In genomic region chr3:189132125-189132744, GRCh38 we compare ENCODE assay signal across 9 cellular contexts. TPM values are rescaled to one million over a fixed set of nuclear protein-coding genes. Genes with fewer than 3 reads are reported as not detected.
DNase-seq lines count a peak whose midpoint lies in the region; ATAC-seq and TF ChIP-seq lines count a peak whose summit lies in the region.
"Had no signal": no experiment of that assay in that cellular context is flagged by ENCODE, and none has a peak within 500 bp of the region (broad histone marks: within the 10 kb centered on the region; RNA-seq: fewer than 3 reads in every experiment).

No MANE protein-coding gene starts in this region.

- H3K27ac Mint-ChIP-seq in activated T-helper 17 cell treated with anti-CD3 and anti-CD28 coated beads, Interleukin-2, amount 50 U/mL, for 72 hours = peak overlapping the region; percentile 82

- no peaks in the 10 kb centered on the region for H4K20me1 ChIP-seq in PC-9 (ENCODE audit: insufficient read depth)

- peaks cover 14% of the 10 kb centered on the region for H3K4me1 ChIP-seq in PC-9 (replicated peaks; ENCODE audit: insufficient read depth)

- ATAC-seq in HG02642 (IDR thresholded peaks at IDR 0.05; ENCODE audit: poor library complexity, unreplicated experiment) (peak; percentile 60), left ventricle myocardium superior (peak; percentile 80), GM18517 (IDR thresholded peaks at IDR 0.05; ENCODE audit: unreplicated experiment) (no peak)
- ATAC-seq in activated T-helper 17 cell treated with anti-CD3 and anti-CD28 coated beads, Interleukin-2, amount 50 U/mL, for 72 hours (replicated peaks) = peak; percentile 99
- ATAC-seq: K562 had no signal

- CTCF ChIA-PET in PC-9 (lab: Charles Lee) = interaction anchor here (0.5 to 1.0 kb wide), 2 partner anchors 65 to 1392 kb away, joined by 4 to 5 read pairs; no protein-coding TSS in a partner anchor

- H3K27me3 ChIP-seq in PC-9 (ENCODE audit: insufficient read depth, low read depth) (no peaks in the 10 kb centered on the region), H7 (ENCODE audit: control insufficient read depth, insufficient read depth, low read length) (no peaks in the 10 kb centered on the region)

- H3K9me3 Mint-ChIP-seq in activated T-helper 17 cell treated with anti-CD3 and anti-CD28 coated beads, Interleukin-2, amount 50 U/mL, for 72 hours = peaks cover 6% of the 10 kb centered on the region

- TF ChIP-seq CTCF in PC-9 (conservative IDR thresholded peaks at IDR 0.05) = no peak

- H3K36me3 Mint-ChIP-seq in activated T-helper 17 cell treated with anti-CD3 and anti-CD28 coated beads, Interleukin-2, amount 50 U/mL, for 72 hours (ENCODE audit: low read depth) = no peaks in the 10 kb centered on the region

- intact Hi-C loops in PC-9 (cut with micrococcal nuclease; ENCODE audit: unreplicated experiment) = loop anchor here (1.0 kb wide), 1 partner anchor 35 kb away; no protein-coding TSS in a partner anchor
- intact Hi-C loops in left ventricle myocardium superior (cut with micrococcal nuclease) = no loop called here

- no peaks in the 10 kb centered on the region; the same call in 1 of the 2 replicates for H3K9me2 ChIP-seq in PC-9 (ENCODE audit: insufficient read depth)

- peak overlapping the region; percentile 41; the same call in 1 of the 2 replicates for H2AFZ ChIP-seq in PC-9

- H3K9me3 ChIP-seq in PC-9 (ENCODE audit: insufficient read depth, low read depth) = 0 out of 2 replicates have a peak, but pooled peaks cover 7% of the 10 kb centered on the region

- 0 out of 2 replicates have a peak overlapping the region, but pooled peaks have one; percentile 2 for H3K27ac ChIP-seq in PC-9

- POLR2A ChIA-PET in PC-9 (lab: Charles Lee; ENCODE audit: unreplicated experiment) = interaction anchor here (0.7 kb wide), 1 partner anchor 905 kb away, joined by 5 read pairs; no protein-coding TSS in a partner anchor

- peaks cover 18% of the 10 kb centered on the region for H3K4me1 Mint-ChIP-seq in activated T-helper 17 cell treated with anti-CD3 and anti-CD28 coated beads, Interleukin-2, amount 50 U/mL, for 72 hours

- DNase-seq in EH (ENCODE audit: low read depth) (peak; percentile 86), PC-9 (peak; percentile 69 to 78), left ventricle myocardium superior (peak; percentile 40), H7 (no peak)
- DNase-seq in stimulated activated CD4-positive, alpha-beta T cell treated with anti-CD3 and anti-CD28 coated beads, Interleukin-1b, Interleukin-23, amount 100 ng/mL, for 48 hours = peak; percentile 83

- H3K4me3 ChIP-seq in PC-9 (no peak overlapping the region), H7 (ENCODE audit: insufficient read depth, low read depth, low read length) (no peak overlapping the region)
- H3K4me3 ChIP-seq: K562 had no signal

- H3K4me2 ChIP-seq in PC-9 = peak overlapping the region; percentile 8; the same call in 1 of the 2 replicates

- H3K4me3 Mint-ChIP-seq in activated T-helper 17 cell treated with anti-CD3 and anti-CD28 coated beads, Interleukin-2, amount 50 U/mL, for 72 hours = peak overlapping the region; percentile 86

- H3K27me3 Mint-ChIP-seq in activated T-helper 17 cell treated with anti-CD3 and anti-CD28 coated beads, Interleukin-2, amount 50 U/mL, for 72 hours = no peaks in the 10 kb centered on the region

- BruUV-seq in PC-9 (replicated peaks; lab: Mats Ljungman, UMichigan) = no TSS peak

- H3K36me3 ChIP-seq in PC-9 (ENCODE audit: low read depth) = no peaks in the 10 kb centered on the region
- no peaks in the 10 kb centered on the region for H3K36me3 ChIP-seq in H7 (replicated peaks; ENCODE audit: control insufficient read depth, insufficient read depth, low read length)

- H3F3A ChIP-seq in PC-9 (ENCODE audit: insufficient read depth, low read depth) = peaks cover 10% of the 10 kb centered on the region; the same call in 1 of the 2 replicates

- H3K79me2 ChIP-seq in PC-9 (ENCODE audit: low read depth) = no peaks in the 10 kb centered on the region

RNA-seq across cellular contexts. Expression of gene TPRG1, which starts 39.5 kb away (rescaled TPM):
- total RNA-seq in PC-9 (2021) (1.7 and 1.9 TPM in 2 replicates), left ventricle myocardium superior (2.7 TPM)
- total RNA-seq in activated T-helper 17 cell treated with anti-CD3 and anti-CD28 coated beads, Interleukin-2, amount 50 U/mL, for 72 hours = 10 to 100 TPM in 1 of 2 donors, 1 to 10 TPM in 1; 6.0 to 14.7 TPM
- total RNA-seq in H7 (2014; rRNA removed; shearing (Covaris generic)) = 0.35 and 1.4 TPM in 2 replicates
- total RNA-seq: K562 had no signal
